10 cellular contexts compared by ENCODE assay signal in the genomic region with DNA sequence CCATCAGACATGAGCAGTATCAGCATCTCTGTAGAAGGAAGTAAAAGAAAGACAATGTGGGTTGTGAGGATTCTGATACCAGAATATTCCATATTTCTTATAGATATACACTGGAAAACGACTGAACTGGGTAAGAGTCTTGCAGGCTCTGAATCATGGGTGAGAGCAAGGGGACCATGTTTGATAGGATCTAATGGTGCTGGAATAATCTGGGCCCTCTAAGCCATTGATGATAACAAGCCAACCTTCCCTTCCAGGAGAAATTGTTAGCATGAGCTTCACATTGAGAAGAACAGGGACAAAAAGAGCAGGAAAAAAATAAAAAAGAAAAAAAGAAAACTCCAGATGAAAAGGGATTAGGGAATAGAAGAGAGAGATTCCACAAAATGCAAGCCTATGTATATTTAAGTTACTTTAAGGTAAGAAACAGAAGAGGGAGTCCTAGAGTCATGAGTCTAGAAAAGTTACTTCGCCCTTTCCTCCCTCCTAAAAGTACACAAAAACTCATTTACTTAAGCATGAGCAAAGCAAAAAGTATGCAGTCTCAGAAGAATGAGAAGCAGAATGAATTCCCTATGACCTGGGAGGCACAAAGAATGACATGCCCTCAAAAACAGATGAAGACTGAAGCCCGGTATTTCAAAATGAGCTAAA.
DNase-seq lines count a peak whose midpoint lies in the region; ATAC-seq, FAIRE-seq and TF ChIP-seq lines count a peak whose summit lies in the region.
"Had no signal": no experiment of that assay in that cellular context is flagged by ENCODE, and none has a peak within 500 bp of the region (broad histone marks: within the 10 kb centered on the region; RNA-seq: fewer than 3 reads in every experiment).

No MANE protein-coding gene starts in this region.

- ATAC-seq in GM18517 (IDR thresholded peaks at IDR 0.05; ENCODE audit: unreplicated experiment) (no peak), gastrocnemius medialis (no peak)
- ATAC-seq: gastroesophageal sphincter had no signal

- H3K4me1 Mint-ChIP-seq in CD14-positive monocyte = no peaks in the 10 kb centered on the region

- H3K36me3 ChIP-seq in SJSA1 (no peaks in the 10 kb centered on the region), smooth muscle cell (ENCODE audit: low read depth) (no peaks in the 10 kb centered on the region), gastrocnemius medialis (no peaks in the 10 kb centered on the region)
- H3K36me3 ChIP-seq: gastroesophageal sphincter had no signal

- H3K27me3 ChIP-seq in SJSA1 (replicated peaks) (no peaks in the 10 kb centered on the region), smooth muscle cell (ENCODE audit: low read depth) (no peaks in the 10 kb centered on the region), gastrocnemius medialis (no peaks in the 10 kb centered on the region)
- H3K27me3 ChIP-seq: gastroesophageal sphincter had no signal

- H3K4me2 ChIP-seq in smooth muscle cell = peak overlapping the region; percentile 62

- no peak for TF ChIP-seq CTCF in foreskin fibroblast (IDR thresholded peaks at IDR 0.05; ENCODE audit: low read depth, low read length)
- peak; percentile 7 for TF ChIP-seq CTCF in smooth muscle cell (IDR thresholded peaks at IDR 0.05; ENCODE audit: borderline replicate concordance, insufficient read depth, poor library complexity, severe bottlenecking)
- no peak for TF ChIP-seq CTCF in gastrocnemius medialis (IDR thresholded peaks at IDR 0.05 in 4 of 5, conservative IDR thresholded peaks at IDR 0.05 in 1 of 5)
- no peak for TF ChIP-seq CTCF in CD14-positive monocyte (IDR thresholded peaks at IDR 0.05)

- no peak for DNase-seq in GM18507 (ENCODE audit: extremely low spot score, insufficient read length, low read depth)
- DNase-seq in SJSA1 (ENCODE audit: low read depth in 1 of 2, low spot score in 2 of 2) = peak in 1 of 2 experiments; percentile 84
- peak; percentile 80 to 88 for DNase-seq in foreskin fibroblast
- no peak for DNase-seq in smooth muscle cell (lab: John Stamatoyannopoulos, UW; ENCODE audit: unreplicated experiment)
- no peak for DNase-seq in NCI-H1092 (lab: John Stamatoyannopoulos, UW)
- DNase-seq in gastrocnemius medialis = no peak
- no peak for DNase-seq in CD14-positive monocyte (ENCODE audit: low spot score)

- H3K27me3 Mint-ChIP-seq in CD14-positive monocyte (ENCODE audit: low read depth in 3 of 3) = peaks cover 0 to 2% (median 0%) of the 10 kb centered on the region in 3 donors

- WGBS in smooth muscle cell (ENCODE audit: low lambda C conversion rate) = 18% methylated on average over 3 of the region's 3 CpGs

- no peaks in the 10 kb centered on the region for H3K9me3 ChIP-seq in SJSA1 (replicated peaks)
- no peaks in the 10 kb centered on the region for H3K9me3 ChIP-seq in smooth muscle cell (replicated peaks; ENCODE audit: low read depth)
- H3K9me3 ChIP-seq in gastrocnemius medialis = no peaks in the 10 kb centered on the region
- H3K9me3 ChIP-seq: gastroesophageal sphincter had no signal

- H3F3A ChIP-seq in smooth muscle cell (ENCODE audit: low read depth) = no peaks in the 10 kb centered on the region

- no peaks in the 10 kb centered on the region for H4K20me1 ChIP-seq in smooth muscle cell (ENCODE audit: low read depth)

- no peak overlapping the region for H3K4me3 ChIP-seq in SJSA1
- H3K4me3 ChIP-seq in foreskin fibroblast (ENCODE audit: low read depth in 1 of 2, low read length in 2 of 2) = no peak overlapping the region
- peak overlapping the region; percentile 11 for H3K4me3 ChIP-seq in smooth muscle cell
- H3K4me3 ChIP-seq in gastrocnemius medialis = no peak overlapping the region
- H3K4me3 ChIP-seq: gastroesophageal sphincter had no signal

- H3K4me1 ChIP-seq in SJSA1 (replicated peaks) (peaks cover 15% of the 10 kb centered on the region), smooth muscle cell (ENCODE audit: low read depth) (no peaks in the 10 kb centered on the region), gastrocnemius medialis (no peaks in the 10 kb centered on the region)

- no peak overlapping the region for H3K27ac Mint-ChIP-seq in CD14-positive monocyte

- no peaks in the 10 kb centered on the region for H3K36me3 Mint-ChIP-seq in CD14-positive monocyte

- intact Hi-C loops in gastrocnemius medialis (cut with DNase I; ENCODE audit: low total_unique reads) = no loop called here
- intact Hi-C loops in CD14-positive monocyte (cut with micrococcal nuclease) = no loop called here

- no peak overlapping the region for H3K9ac ChIP-seq in smooth muscle cell (ENCODE audit: low read depth)

- H3K4me3 Mint-ChIP-seq in CD14-positive monocyte = no peak overlapping the region

- FAIRE-seq in GM18507 (lab: Jason Lieb, UNC) = peak; percentile 24

- in situ Hi-C loops in gastrocnemius medialis (cut with MboI; ENCODE audit: low sequenced_read_pairs in 4 of 4) = no loop called here

- peaks cover 0 to 5% (median 3%) of the 10 kb centered on the region in 7 donors for H3K9me3 Mint-ChIP-seq in CD14-positive monocyte

- H3K27ac ChIP-seq in SJSA1 (peak overlapping the region; percentile 60), smooth muscle cell (ENCODE audit: low read depth) (peak overlapping the region; percentile 56), gastrocnemius medialis (no peak overlapping the region)
- H3K27ac ChIP-seq: gastroesophageal sphincter, HL-60 had no signal

- H2AFZ ChIP-seq in smooth muscle cell (ENCODE audit: low read depth) = peak overlapping the region; percentile 48

- H3K79me2 ChIP-seq in smooth muscle cell (ENCODE audit: low read depth) = no peaks in the 10 kb centered on the region

- no peak for TF ChIP-seq POLR2A in gastrocnemius medialis (IDR thresholded peaks at IDR 0.05)

Comparison
In these comparisons a context has a peak if more than half of its experiments do, and no peak if none do; other contexts are left out.
1. DNase-seq: peak in foreskin fibroblast (2 of 2); none in GM18507 (single experiment), smooth muscle cell (single experiment), NCI-H1092 (single experiment), gastrocnemius medialis (0 of 2) and CD14-positive monocyte (single experiment).
2. H3K27ac ChIP-seq: peak in SJSA1 (single experiment) and smooth muscle cell (single experiment); none in gastrocnemius medialis (0 of 4).